In the genomic region with DNA sequence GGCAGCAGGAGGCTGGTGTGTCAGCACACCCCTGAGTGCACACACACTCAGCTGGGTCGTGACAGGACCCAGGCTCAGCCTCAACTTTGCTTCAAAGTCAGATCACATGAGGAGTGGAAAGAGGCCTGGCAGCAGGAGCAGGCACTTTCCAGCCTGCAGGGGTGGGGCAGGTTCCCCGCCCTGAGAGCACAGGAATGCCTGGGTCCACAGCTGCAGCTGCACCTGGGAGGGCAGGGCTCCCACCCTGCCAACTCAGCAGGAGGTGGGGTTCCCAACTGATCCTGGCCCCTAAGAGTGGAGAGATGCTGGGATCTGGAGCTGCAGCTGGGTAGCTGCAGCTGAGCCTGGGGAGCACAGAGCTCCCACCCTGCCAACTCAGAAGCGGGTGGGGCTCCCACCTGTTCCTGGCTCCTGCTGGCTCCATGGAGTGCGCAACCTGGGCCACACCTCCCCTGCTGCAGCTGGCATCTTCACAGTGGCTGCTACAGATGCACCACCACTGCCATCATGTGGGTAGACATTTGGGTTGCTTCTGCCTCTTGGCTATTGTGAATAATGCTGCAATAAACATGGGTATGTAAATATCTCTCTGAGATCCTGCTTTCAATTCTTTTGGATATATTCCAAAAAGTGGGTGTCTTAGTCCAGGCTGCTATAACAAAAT, we compare ENCODE assay signal across 10 cellular contexts.
DNase-seq lines count a peak whose midpoint lies in the region; ATAC-seq and TF ChIP-seq lines count a peak whose summit lies in the region.
"Had no signal": no experiment of that assay in that cellular context is flagged by ENCODE, and none has a peak within 500 bp of the region (broad histone marks: within the 10 kb centered on the region; RNA-seq: fewer than 3 reads in every experiment).

No MANE protein-coding gene starts in this region.

- no peaks in the 10 kb centered on the region for H3K36me3 Mint-ChIP-seq in CD4-positive, alpha-beta memory T cell
- H3K36me3 Mint-ChIP-seq in GM23338 (ENCODE audit: low read depth), result peaks cover 21% of the 10 kb centered on the region
- H3K36me3 Mint-ChIP-seq: brain had no signal

- H3K27ac Mint-ChIP-seq in CD4-positive, alpha-beta memory T cell, result no peak overlapping the region
- H3K27ac Mint-ChIP-seq in GM23338, result no peak overlapping the region
- H3K27ac Mint-ChIP-seq: brain; stimulated activated naive CD8-positive, alpha-beta T cell treated with anti-CD3 and anti-CD28 coated beads, Interleukin-15, Interleukin-2, amounts not matched to agents 100 ng/mL and 50 ng/mL, for 24 hours had no signal

- WGBS in mammary epithelial cell (ENCODE audit: low coverage, missing lambda C conversion rate), result 38% methylated on average over 3 of the region's 4 CpGs

- ATAC-seq in GM23338 (no peak; the same call in 2 of the 3 replicates), HG02798 (IDR thresholded peaks at IDR 0.05; ENCODE audit: poor library complexity, unreplicated experiment) (no peak)

- no TSS peak for BruUV-seq in mammary epithelial cell (replicated peaks; lab: Mats Ljungman, UMichigan)

- CTCF ChIA-PET in CD4-positive, alpha-beta memory T cell (lab: Charles Lee; ENCODE audit: partially characterized antibody), result interaction anchor here (0.7 to 1.3 kb wide), 2 partner anchors 10 to 274 kb away, joined by 3 read pairs; no protein-coding TSS in a partner anchor
- CTCF ChIA-PET in mammary epithelial cell (lab: Charles Lee; ENCODE audit: low non-redundant PET), result no interaction called here

- peaks cover 0 to 11% (median 3%) of the 10 kb centered on the region in 4 donors for H3K4me1 Mint-ChIP-seq in CD4-positive, alpha-beta memory T cell
- H3K4me1 Mint-ChIP-seq in GM23338, result no peaks in the 10 kb centered on the region
- H3K4me1 Mint-ChIP-seq: brain had no signal

- H3K9me3 ChIP-seq in CD4-positive, alpha-beta memory T cell (ENCODE audit: control insufficient read depth in 1 of 2, low read length in 2 of 2), result no peaks in the 10 kb centered on the region
- no peaks in the 10 kb centered on the region for H3K9me3 ChIP-seq in mammary epithelial cell (replicated peaks; ENCODE audit: insufficient read depth, low read length)

- H3K4me2 ChIP-seq in GM23338 (no peak overlapping the region), mammary epithelial cell (ENCODE audit: insufficient read depth, low read depth, low read length) (no peak overlapping the region)

- H3K9ac ChIP-seq in mammary epithelial cell (ENCODE audit: insufficient read depth, low read length), result no peak overlapping the region

- H3K79me2 ChIP-seq in GM23338 (replicated peaks; ENCODE audit: insufficient read depth) (no peaks in the 10 kb centered on the region), mammary epithelial cell (ENCODE audit: insufficient read depth, low read length) (no peaks in the 10 kb centered on the region)

- H3K27me3 ChIP-seq in CD4-positive, alpha-beta memory T cell (ENCODE audit: insufficient read depth, low read length), result no peaks in the 10 kb centered on the region
- H3K27me3 ChIP-seq in GM23338 (ENCODE audit: insufficient read depth), result no peaks in the 10 kb centered on the region
- H3K27me3 ChIP-seq in mammary epithelial cell (ENCODE audit: insufficient read depth, low read length), result no peaks in the 10 kb centered on the region

- H3K9me3 Mint-ChIP-seq in CD4-positive, alpha-beta memory T cell, result peaks cover 0 to 6% (median 3%) of the 10 kb centered on the region in 8 donors
- H3K9me3 Mint-ChIP-seq in GM23338, result peaks cover 28% of the 10 kb centered on the region

- H4K20me1 ChIP-seq in GM23338 (replicated peaks; ENCODE audit: insufficient read depth) (no peaks in the 10 kb centered on the region), mammary epithelial cell (ENCODE audit: insufficient read depth, low read length) (no peaks in the 10 kb centered on the region)

- H2AFZ ChIP-seq in GM23338 (no peak overlapping the region), mammary epithelial cell (ENCODE audit: low read depth, low read length) (no peak overlapping the region)

- no peaks in the 10 kb centered on the region for H3F3A ChIP-seq in GM23338 (replicated peaks; ENCODE audit: low read depth)

- dilution Hi-C loops in mammary epithelial cell (cut with HindIII; ENCODE audit: low sequenced_read_pairs), result no loop called here

- peaks cover 0 to 1% of the 10 kb centered on the region in 2 donors for H3K27me3 Mint-ChIP-seq in CD4-positive, alpha-beta memory T cell
- peaks cover 5% of the 10 kb centered on the region for H3K27me3 Mint-ChIP-seq in GM23338 (ENCODE audit: insufficient read depth, low read depth, poor library complexity)
- H3K27me3 Mint-ChIP-seq: stimulated activated naive CD8-positive, alpha-beta T cell treated with anti-CD3 and anti-CD28 coated beads, Interleukin-15, Interleukin-2, amounts not matched to agents 100 ng/mL and 50 ng/mL, for 24 hours had no signal

- in situ Hi-C loops in mammary epithelial cell (cut with MboI; ENCODE audit: low sequenced_read_pairs in 2 of 2), result no loop called here

- H3K4me1 ChIP-seq in CD4-positive, alpha-beta memory T cell (ENCODE audit: insufficient read depth, low read length), result no peaks in the 10 kb centered on the region
- H3K4me1 ChIP-seq in GM23338 (ENCODE audit: insufficient read depth) (0 out of 2 replicates have a peak, but pooled peaks cover 5% of the 10 kb centered on the region), mammary epithelial cell (ENCODE audit: insufficient read depth, low read length) (no peaks in the 10 kb centered on the region)

- H3K36me3 ChIP-seq in CD4-positive, alpha-beta memory T cell (ENCODE audit: insufficient read depth, low read length), result no peaks in the 10 kb centered on the region
- no peaks in the 10 kb centered on the region for H3K36me3 ChIP-seq in GM23338 (ENCODE audit: insufficient read depth)
- H3K36me3 ChIP-seq in mammary epithelial cell (ENCODE audit: insufficient read depth, low read length), result no peaks in the 10 kb centered on the region

- POLR2A ChIA-PET in CD4-positive, alpha-beta memory T cell (lab: Charles Lee; ENCODE audit: partially characterized antibody), result interaction anchor here (1.3 kb wide), 1 partner anchor 74 kb away, joined by 3 read pairs; no protein-coding TSS in a partner anchor

- intact Hi-C loops in CD4-positive, alpha-beta memory T cell (cut with micrococcal nuclease), result loop anchor here (1.0 to 5.0 kb wide), 2 partner anchors 75 to 806 kb away; no protein-coding TSS in a partner anchor
- intact Hi-C loops in mammary epithelial cell (cut with micrococcal nuclease), result no loop called here

- H3K27ac ChIP-seq in CD4-positive, alpha-beta memory T cell (ENCODE audit: low read depth, low read length), result no peak overlapping the region
- H3K27ac ChIP-seq in GM23338 (ENCODE audit: low read depth), result no peak overlapping the region
- no peak overlapping the region for H3K27ac ChIP-seq in mammary epithelial cell (ENCODE audit: insufficient read depth, low read depth, low read length)

- peak; percentile 19 to 64; a peak in 3 of 4 replicates for TF ChIP-seq CTCF in GM23338 (conservative IDR thresholded peaks at IDR 0.05; ENCODE audit: low read depth in 2 of 2)
- peak; percentile 19 for TF ChIP-seq CTCF in foreskin fibroblast (IDR thresholded peaks at IDR 0.05; ENCODE audit: low read depth, low read length)
- TF ChIP-seq CTCF in mammary epithelial cell (conservative IDR thresholded peaks at IDR 0.05 in 1 of 2, IDR thresholded peaks at IDR 0.05 in 1 of 2; ENCODE audit: extremely low read depth in 1 of 2, insufficient read depth in 1 of 2, low read depth in 1 of 2, low read length in 2 of 2), result peak in 1 of 2 donors; percentile 16

- H3K4me3 Mint-ChIP-seq in CD4-positive, alpha-beta memory T cell, result peak overlapping the region in 1 of 8 donors; percentile 51
- no peak overlapping the region for H3K4me3 Mint-ChIP-seq in GM23338
- H3K4me3 Mint-ChIP-seq: brain; stimulated activated naive CD8-positive, alpha-beta T cell treated with anti-CD3 and anti-CD28 coated beads, Interleukin-15, Interleukin-2, amounts not matched to agents 100 ng/mL and 50 ng/mL, for 24 hours had no signal

- H3K9me2 ChIP-seq in GM23338 (ENCODE audit: insufficient read depth), result no peaks in the 10 kb centered on the region

- H3K4me3 ChIP-seq in CD4-positive, alpha-beta memory T cell (ENCODE audit: low read length in 2 of 2), result no peak overlapping the region
- H3K4me3 ChIP-seq in GM23338, result no peak overlapping the region
- no peak overlapping the region for H3K4me3 ChIP-seq in foreskin fibroblast (ENCODE audit: low read depth in 1 of 2, low read length in 2 of 2)
- H3K4me3 ChIP-seq in mammary epithelial cell (replicated peaks in 1 of 3; ENCODE audit: insufficient read depth in 1 of 3, low read depth in 2 of 3, low read length in 3 of 3), result no peak overlapping the region

- peak in 4 of 5 donors; percentile 5 to 32 (median 12) for DNase-seq in CD4-positive, alpha-beta memory T cell
- no peak for DNase-seq in GM23338 (ENCODE audit: low spot score)
- DNase-seq in SW480 (ENCODE audit: low spot score), result peak; percentile 2
- DNase-seq in foreskin fibroblast, result peak; percentile 7 to 55
- DNase-seq in mammary epithelial cell, result no peak
- DNase-seq in hepatic stellate cell (ENCODE audit: low spot score), result no peak
- DNase-seq in middle frontal gyrus (ENCODE audit: extremely low spot score, low spot score), result no peak

TF ChIP-seq in GM23338, 12 proteins besides CTCF, POLR2A, EP300 and RAD21:
- TF ChIP-seq, protein P1, sequence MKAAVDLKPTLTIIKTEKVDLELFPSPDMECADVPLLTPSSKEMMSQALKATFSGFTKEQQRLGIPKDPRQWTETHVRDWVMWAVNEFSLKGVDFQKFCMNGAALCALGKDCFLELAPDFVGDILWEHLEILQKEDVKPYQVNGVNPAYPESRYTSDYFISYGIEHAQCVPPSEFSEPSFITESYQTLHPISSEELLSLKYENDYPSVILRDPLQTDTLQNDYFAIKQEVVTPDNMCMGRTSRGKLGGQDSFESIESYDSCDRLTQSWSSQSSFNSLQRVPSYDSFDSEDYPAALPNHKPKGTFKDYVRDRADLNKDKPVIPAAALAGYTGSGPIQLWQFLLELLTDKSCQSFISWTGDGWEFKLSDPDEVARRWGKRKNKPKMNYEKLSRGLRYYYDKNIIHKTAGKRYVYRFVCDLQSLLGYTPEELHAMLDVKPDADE (IDR thresholded peaks at IDR 0.05), result no peak
- no peak for TF ChIP-seq CREB1 (CRISPR knock-in tag; IDR thresholded peaks at IDR 0.05; ENCODE audit: low read depth)

Comparison
In these comparisons a context has a peak if more than half of its experiments do, and no peak if none do; other contexts are left out.
1. DNase-seq: peak in CD4-positive, alpha-beta memory T cell (4 of 5), SW480 (single experiment) and foreskin fibroblast (2 of 2); none in GM23338 (single experiment), mammary epithelial cell (single experiment), hepatic stellate cell (single experiment) and middle frontal gyrus (single experiment).